ENCODE assay signal across 8 cellular contexts in the genomic region with DNA sequence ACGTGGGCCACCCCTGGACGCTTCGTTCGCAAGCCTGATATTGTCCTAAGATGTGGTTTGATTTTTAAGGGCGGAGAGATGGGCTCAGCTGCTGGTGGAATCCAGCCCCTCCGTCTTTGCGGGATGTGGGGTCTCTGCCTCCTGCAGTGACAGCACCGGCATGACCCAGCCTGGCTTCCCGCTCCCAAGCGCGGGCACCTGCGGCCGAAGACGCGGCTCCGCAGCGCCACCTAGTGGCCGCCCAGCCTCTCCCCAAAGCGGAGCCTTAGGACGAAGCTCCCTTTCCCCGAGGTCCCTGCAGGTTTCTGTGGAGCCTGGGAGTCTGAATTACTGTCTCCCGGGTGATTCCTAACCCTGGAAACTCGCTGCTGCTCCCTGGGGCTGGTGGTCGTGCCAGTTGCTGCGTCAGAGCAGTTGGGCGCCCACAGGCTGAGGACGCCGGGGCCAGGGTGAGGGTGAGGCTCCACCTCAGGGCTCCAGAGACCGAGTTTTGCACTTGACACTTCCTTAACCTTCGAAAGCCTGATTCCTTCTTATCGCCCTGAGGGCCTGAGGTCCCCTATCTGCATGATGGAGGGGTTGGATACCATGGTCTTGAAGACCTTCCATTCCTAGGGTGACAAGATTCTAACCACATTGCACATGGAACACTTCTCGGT.
DNase-seq lines count a peak whose midpoint lies in the region; ATAC-seq and TF ChIP-seq lines count a peak whose summit lies in the region.

No MANE protein-coding gene starts in this region.

- no peak overlapping the region for H2AFZ ChIP-seq in H9 (ENCODE audit: low read length)

- DNase-seq in DMS 273 (lab: John Stamatoyannopoulos, UW; ENCODE audit: unreplicated experiment) (peak; percentile 75), DMS 273 treated with DMSO at 0.1 percent for 48 hours (lab: John Stamatoyannopoulos, UW) (no peak), H9 (peak; percentile 71), NCI-H1092 treated with DMSO at 0.1 percent for 48 hours (lab: John Stamatoyannopoulos, UW) (peak; percentile 39), dorsolateral prefrontal cortex (peak in 7 of 10 donors; percentile 45 to 75 (median 55)), midbrain (lab: John Stamatoyannopoulos, UW) (peak; percentile 64)
- DNase-seq in activated CD4-positive, alpha-beta T cell treated with anti-CD3 and anti-CD28 coated beads, Interleukin-2, amount 10 ng/mL, durations not matched to agents 7 days and 5 days, result peak; percentile 63
- DNase-seq in stimulated activated naive B cell treated with anti-CD40 and anti-IgM and Interleukin-4, amounts not matched to agents 10 μg/mL and 1 μg/mL and 100 μg/mL, for 72 hours, result peak; percentile 39

- H3K9me3 ChIP-seq in H9 (ENCODE audit: control insufficient read depth, low read depth, low read length), result no peaks in the 10 kb centered on the region

- no peak overlapping the region for H2AK5ac ChIP-seq in H9 (ENCODE audit: insufficient read length, low read length)

- H4K91ac ChIP-seq in H9 (ENCODE audit: insufficient read length, low read depth, low read length), result no peak overlapping the region

- peak; percentile 82 to 86 for ATAC-seq in stimulated activated naive B cell treated with anti-CD40 and anti-IgM and Interleukin-4, amounts not matched to agents 10 μg/mL and 1 μg/mL and 100 μg/mL, for 72 hours (replicated peaks)

- intact Hi-C loops in dorsolateral prefrontal cortex (cut with DNase I), result loop anchor here in 1 of 2 donors (5.0 kb wide), 1 partner anchor 217 kb away; no protein-coding TSS in a partner anchor

- H2BK120ac ChIP-seq in H9 (ENCODE audit: low read depth, low read length, poor library complexity, severe bottlenecking), result no peak overlapping the region

- H3K23ac ChIP-seq in H9 (ENCODE audit: insufficient read length, low read depth, low read length), result no peak overlapping the region

- peak; percentile 99 for TF ChIP-seq CTCF in H9 (conservative IDR thresholded peaks at IDR 0.05)
- TF ChIP-seq CTCF in dorsolateral prefrontal cortex (IDR thresholded peaks at IDR 0.05 in 54 of 56, conservative IDR thresholded peaks at IDR 0.05 in 2 of 56; ENCODE audit: low read depth in 1 of 56, partially characterized antibody in 56 of 56), result peak; percentile 74 to 98 (median 93)

- no peak overlapping the region for H3K14ac ChIP-seq in H9 (ENCODE audit: insufficient read depth, low read length)

- H3K27ac Mint-ChIP-seq in H9, result no peak overlapping the region; a peak in 1 of 7 replicates
- no peak overlapping the region for H3K27ac Mint-ChIP-seq in activated CD4-positive, alpha-beta T cell treated with anti-CD3 and anti-CD28 coated beads, Interleukin-2, amount 10 ng/mL, durations not matched to agents 7 days and 5 days
- H3K27ac Mint-ChIP-seq in stimulated activated naive B cell treated with anti-CD40 and anti-IgM and Interleukin-4, amounts not matched to agents 10 μg/mL and 1 μg/mL and 100 μg/mL, for 72 hours, result no peak overlapping the region

- no peak overlapping the region for H2BK12ac ChIP-seq in H9 (ENCODE audit: insufficient read length, low read depth, low read length)

- H2BK15ac ChIP-seq in H9 (ENCODE audit: low read depth, low read length), result no peak overlapping the region

- H3K79me1 ChIP-seq in H9 (ENCODE audit: insufficient read depth, low read depth, low read length, poor library complexity, severe bottlenecking), result no peaks in the 10 kb centered on the region

- no peaks in the 10 kb centered on the region for H3K23me2 ChIP-seq in H9 (ENCODE audit: insufficient read length, low read depth, low read length, poor library complexity, severe bottlenecking)

- H3K27ac ChIP-seq in H9 (ENCODE audit: insufficient read length, low read depth, low read length), result no peak overlapping the region
- H3K27ac ChIP-seq in dorsolateral prefrontal cortex, result no peak overlapping the region

- no peak overlapping the region for H4K8ac ChIP-seq in H9 (replicated peaks; ENCODE audit: insufficient read length, low read depth, low read length)

- H4K5ac ChIP-seq in H9 (ENCODE audit: insufficient read length, low read depth, low read length), result no peak overlapping the region

- H3K27me3 ChIP-seq in H9 (ENCODE audit: insufficient read depth, low read length) (no peaks in the 10 kb centered on the region; the same call in 1 of the 2 replicates), dorsolateral prefrontal cortex (peaks cover 0 to 8% (median 0%) of the 10 kb centered on the region in 45 donors)

- H3T11ph ChIP-seq in H9 (ENCODE audit: low read length), result no peak overlapping the region

- no peak overlapping the region for H3K18ac ChIP-seq in H9 (ENCODE audit: insufficient read length, low read depth, low read length)

- no peak overlapping the region for H3K4ac ChIP-seq in H9 (ENCODE audit: low read depth, low read length)

- peaks cover 1% of the 10 kb centered on the region; the same call in 1 of the 2 replicates for H3K79me2 ChIP-seq in H9 (ENCODE audit: insufficient read depth, low read length)

- H2BK5ac ChIP-seq in H9 (ENCODE audit: insufficient read length, low read length), result no peak overlapping the region

- peaks cover 0 to 7% of the 10 kb centered on the region in 2 experiments; a peak in 2 of 4 replicates for H3K4me1 Mint-ChIP-seq in H9
- H3K4me1 Mint-ChIP-seq in activated CD4-positive, alpha-beta T cell treated with anti-CD3 and anti-CD28 coated beads, Interleukin-2, amount 10 ng/mL, durations not matched to agents 7 days and 5 days, result peaks cover 12% of the 10 kb centered on the region
- H3K4me1 Mint-ChIP-seq in stimulated activated naive B cell treated with anti-CD40 and anti-IgM and Interleukin-4, amounts not matched to agents 10 μg/mL and 1 μg/mL and 100 μg/mL, for 72 hours, result peaks cover 12 to 18% of the 10 kb centered on the region in 2 donors

- H3K27me3 Mint-ChIP-seq in H9 (ENCODE audit: low read depth), result peaks cover 20% of the 10 kb centered on the region
- H3K27me3 Mint-ChIP-seq in activated CD4-positive, alpha-beta T cell treated with anti-CD3 and anti-CD28 coated beads, Interleukin-2, amount 10 ng/mL, durations not matched to agents 7 days and 5 days, result no peaks in the 10 kb centered on the region
- peaks cover 47 to 57% of the 10 kb centered on the region in 2 donors for H3K27me3 Mint-ChIP-seq in stimulated activated naive B cell treated with anti-CD40 and anti-IgM and Interleukin-4, amounts not matched to agents 10 μg/mL and 1 μg/mL and 100 μg/mL, for 72 hours

- H2BK20ac ChIP-seq in H9 (ENCODE audit: low read depth, low read length, poor library complexity, severe bottlenecking), result no peak overlapping the region

- POLR2A ChIA-PET in activated CD4-positive, alpha-beta T cell treated with anti-CD3 and anti-CD28 coated beads, Interleukin-2, amount 10 ng/mL, durations not matched to agents 7 days and 5 days (lab: Charles Lee), result no interaction called here

- no peak overlapping the region for H3K4me3 Mint-ChIP-seq in H9
- H3K4me3 Mint-ChIP-seq in activated CD4-positive, alpha-beta T cell treated with anti-CD3 and anti-CD28 coated beads, Interleukin-2, amount 10 ng/mL, durations not matched to agents 7 days and 5 days, result no peak overlapping the region
- no peak overlapping the region for H3K4me3 Mint-ChIP-seq in stimulated activated naive B cell treated with anti-CD40 and anti-IgM and Interleukin-4, amounts not matched to agents 10 μg/mL and 1 μg/mL and 100 μg/mL, for 72 hours

- no peaks in the 10 kb centered on the region for H4K20me1 ChIP-seq in H9 (ENCODE audit: control insufficient read depth, insufficient read depth, insufficient read length)

- no peaks in the 10 kb centered on the region for H3K36me3 Mint-ChIP-seq in H9 (ENCODE audit: insufficient read depth in 1 of 3, low read depth in 3 of 3)
- H3K36me3 Mint-ChIP-seq in activated CD4-positive, alpha-beta T cell treated with anti-CD3 and anti-CD28 coated beads, Interleukin-2, amount 10 ng/mL, durations not matched to agents 7 days and 5 days (ENCODE audit: low read depth), result no peaks in the 10 kb centered on the region
- H3K36me3 Mint-ChIP-seq in stimulated activated naive B cell treated with anti-CD40 and anti-IgM and Interleukin-4, amounts not matched to agents 10 μg/mL and 1 μg/mL and 100 μg/mL, for 72 hours, result no peaks in the 10 kb centered on the region

- no peak overlapping the region for H3K9ac ChIP-seq in H9 (ENCODE audit: extremely low read depth, insufficient read length, low read length)

- no peaks in the 10 kb centered on the region for H3K4me1 ChIP-seq in H9 (ENCODE audit: insufficient read depth, low read length)

- H3K56ac ChIP-seq in H9 (ENCODE audit: insufficient read length, low read depth, low read length), result no peak overlapping the region

- CTCF ChIA-PET in activated CD4-positive, alpha-beta T cell treated with anti-CD3 and anti-CD28 coated beads, Interleukin-2, amount 10 ng/mL, durations not matched to agents 7 days and 5 days (lab: Charles Lee), result interaction anchor here (0.7 to 2.1 kb wide), 4 partner anchors 9 to 836 kb away, joined by 4 to 8 read pairs (median 6); no protein-coding TSS in a partner anchor

- H3K9me3 Mint-ChIP-seq in H9, result no peaks in the 10 kb centered on the region
- H3K9me3 Mint-ChIP-seq in activated CD4-positive, alpha-beta T cell treated with anti-CD3 and anti-CD28 coated beads, Interleukin-2, amount 10 ng/mL, durations not matched to agents 7 days and 5 days, result no peaks in the 10 kb centered on the region
- H3K9me3 Mint-ChIP-seq in stimulated activated naive B cell treated with anti-CD40 and anti-IgM and Interleukin-4, amounts not matched to agents 10 μg/mL and 1 μg/mL and 100 μg/mL, for 72 hours, result no peaks in the 10 kb centered on the region

- H3K4me3 ChIP-seq in dorsolateral prefrontal cortex, result peak overlapping the region in 1 of 59 donors; percentile 18

- WGBS in H9 (ENCODE audit: extremely low coverage, insufficient read length, low lambda C conversion rate), result no CpG with 5 or more reads among the region's 32 CpGs

- H3K4me2 ChIP-seq in H9 (ENCODE audit: insufficient read depth, insufficient read length, low read length), result no peak overlapping the region
